27 cellular contexts compared by ENCODE assay signal in the genomic region with DNA sequence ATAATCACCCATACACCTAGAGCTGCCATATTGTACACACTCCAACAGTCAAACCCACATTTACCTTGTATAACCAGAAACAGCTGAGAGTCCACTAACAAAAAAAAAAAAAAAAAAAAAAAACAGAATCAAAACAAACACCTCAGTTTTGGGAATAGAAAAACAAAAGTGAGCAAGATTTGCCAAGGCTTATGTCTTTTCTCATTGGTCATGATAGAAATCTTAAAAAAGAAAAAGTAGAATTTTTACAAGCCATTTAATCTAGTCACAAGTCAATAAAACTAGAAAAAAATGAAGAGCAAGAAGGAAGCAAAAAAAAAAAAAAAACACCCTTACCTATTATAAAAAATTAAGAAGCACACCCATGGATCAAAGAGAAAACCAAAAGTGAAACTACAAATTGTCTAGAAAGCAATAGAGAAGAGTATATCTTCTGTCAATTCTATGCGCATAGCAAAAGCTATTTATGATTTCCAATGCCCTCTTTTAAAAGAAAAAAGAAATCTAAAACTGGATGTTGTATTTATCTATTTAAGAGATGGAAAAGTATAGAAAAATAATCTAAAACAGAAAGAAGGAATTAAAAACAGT.
A peak's percentile ranks its signal among the peaks of the same experiment; 100 is the strongest.
DNase-seq lines count a peak whose midpoint lies in the region; ATAC-seq, FAIRE-seq and TF ChIP-seq lines count a peak whose summit lies in the region.
"Had no signal": no experiment of that assay in that cellular context is flagged by ENCODE, and none has a peak within 500 bp of the region (broad histone marks: within the 10 kb centered on the region; RNA-seq: fewer than 3 reads in every experiment).

No MANE protein-coding gene starts in this region.

- DNase-seq in DMS53 (lab: John Stamatoyannopoulos, UW) (peak; percentile 35), DMS53 treated with DMSO at 0.1 percent for 48 hours (lab: John Stamatoyannopoulos, UW; ENCODE audit: unreplicated experiment) (no peak), HEK293T (ENCODE audit: extremely low spot score) (no peak), T-helper 17 cell (no peak), mucosa of descending colon (no peak), RCC 7860 (ENCODE audit: low spot score) (no peak)
- no peak for DNase-seq in activated CD8-positive, alpha-beta memory T cell treated with anti-CD3 and anti-CD28 coated beads for 24 hours
- DNase-seq: activated CD4-positive, alpha-beta memory T cell treated with anti-CD3 and anti-CD28 coated beads, Interleukin-2, amount 10 ng/mL, durations not matched to agents 7 days and 5 days; caudate nucleus; DMS 273 treated with DMSO at 0.1 percent for 48 hours; gastrocnemius medialis; hypothalamus; natural killer cell; NCI-H2171; NCI-H524; SHP77 treated with DMSO at 0.1 percent for 48 hours; stimulated activated CD4-positive, alpha-beta T cell treated with anti-CD3 and anti-CD28 coated beads, Interleukin-1b, Interleukin-23, amount 100 ng/mL, for 48 hours; stimulated activated CD8-positive, alpha-beta memory T cell treated with anti-CD3 and anti-CD28 coated beads, Interleukin-4, amount 100 ng/mL, for 48 hours; stimulated activated naive CD8-positive, alpha-beta T cell treated with anti-CD3 and anti-CD28 coated beads, Interleukin-15, amount 100 ng/mL, for 72 hours had no signal

- no peaks in the 10 kb centered on the region for H3K36me3 ChIP-seq in mucosa of descending colon (ENCODE audit: low read depth)
- H3K36me3 ChIP-seq: gastrocnemius medialis, HAP-1, vagina had no signal

- FAIRE-seq in RCC 7860 (lab: Jason Lieb, UNC), result no peak
- FAIRE-seq: G401.6, K562 had no signal

- H3K27ac Mint-ChIP-seq in T-helper 17 cell, result peak overlapping the region; percentile 25
- H3K27ac Mint-ChIP-seq: activated CD4-positive, alpha-beta memory T cell treated with anti-CD3 and anti-CD28 coated beads, Interleukin-2, amount 10 ng/mL, durations not matched to agents 7 days and 5 days; activated T-helper 2 cell treated with anti-CD3 and anti-CD28 coated beads, Interferon-gamma antibody, Interleukin-2, Interleukin-4, amounts not matched to agents 10 μg/mL and 5 μg/mL and 100 μg/mL, durations not matched to agents 14 hours and 24 hours and 36 hours; mesothelial cell of epicardium had no signal

- H3K9me3 ChIP-seq in T-helper 17 cell (ENCODE audit: control insufficient read depth, low read length, poor library complexity, severe bottlenecking) (no peaks in the 10 kb centered on the region), mucosa of descending colon (no peaks in the 10 kb centered on the region)
- H3K9me3 ChIP-seq: gastrocnemius medialis, HAP-1, vagina had no signal

- H3K4me3 Mint-ChIP-seq in T-helper 17 cell, result peak overlapping the region; percentile 10
- H3K4me3 Mint-ChIP-seq: activated CD4-positive, alpha-beta memory T cell treated with anti-CD3 and anti-CD28 coated beads, Interleukin-2, amount 10 ng/mL, durations not matched to agents 7 days and 5 days; mesothelial cell of epicardium; natural killer cell had no signal

- peaks cover 14% of the 10 kb centered on the region for H3K27me3 Mint-ChIP-seq in T-helper 17 cell

- CTCF ChIA-PET in HEK293T (lab: Yijun Ruan, JAX), result no interaction called here

- H3K4me1 ChIP-seq in mucosa of descending colon (ENCODE audit: low read depth), result no peaks in the 10 kb centered on the region
- H3K4me1 ChIP-seq: HAP-1 had no signal

- ATAC-seq in T-helper 17 cell (no peak), mucosa of descending colon (peak; percentile 53), GM18868 (IDR thresholded peaks at IDR 0.05; ENCODE audit: unreplicated experiment) (no peak)
- ATAC-seq: activated CD4-positive, CD25-positive, alpha-beta regulatory T cell treated with anti-CD3 and anti-CD28 coated beads, Interleukin-2, amount 50 U/mL, for 24 hours; K562; natural killer cell; stimulated activated naive CD8-positive, alpha-beta T cell treated with anti-CD3 and anti-CD28 coated beads, Interleukin-15, amount 100 ng/mL, for 72 hours had no signal

- intact Hi-C loops in mucosa of descending colon (cut with DNase I, micrococcal nuclease), result no loop called here

- POLR2A ChIA-PET in HEK293T (lab: Yijun Ruan, JAX), result no interaction called here

- H3K36me3 Mint-ChIP-seq in T-helper 17 cell (ENCODE audit: low read depth), result no peaks in the 10 kb centered on the region
- H3K36me3 Mint-ChIP-seq: mesothelial cell of epicardium, natural killer cell had no signal

- no peak for TF ChIP-seq CTCF in mucosa of descending colon (IDR thresholded peaks at IDR 0.05)

- H3K4me1 Mint-ChIP-seq in T-helper 17 cell, result peaks cover 9% of the 10 kb centered on the region
- H3K4me1 Mint-ChIP-seq: mesothelial cell of epicardium, natural killer cell had no signal

- H3K4me3 ChIP-seq in mucosa of descending colon, result no peak overlapping the region
- H3K4me3 ChIP-seq: gastrocnemius medialis, HAP-1, K562, vagina had no signal

TF ChIP-seq in HEK293T, 16 proteins besides CTCF, POLR2A, EP300 and RAD21:
- TF ChIP-seq ELF4 (IDR thresholded peaks at IDR 0.05), result no peak
- TF ChIP-seq L3MBTL2 (conservative IDR thresholded peaks at IDR 0.05), result no peak
- TF ChIP-seq TARDBP (IDR thresholded peaks at IDR 0.05), result no peak
- TF ChIP-seq ZNF384 (IDR thresholded peaks at IDR 0.05), result 0 out of 2 replicates have a peak, but pooled peaks have one; percentile 18
- TF ChIP-seq LEF1 (IDR thresholded peaks at IDR 0.05; ENCODE audit: borderline replicate concordance), result no peak
- TF ChIP-seq PKNOX1 (IDR thresholded peaks at IDR 0.05), result no peak
TF ChIP-seq in HEK293T: peak in this region for 1.
